Comparison of ENCODE assay signal across 1 cellular context in genomic region chr9:107605041-107605440, GRCh38.
A peak's percentile ranks its signal among the peaks of the same experiment; 100 is the strongest.
TF ChIP-seq lines count a peak whose summit lies in the region.

No MANE protein-coding gene starts in this region.

TF ChIP-seq in K562, 482 proteins besides CTCF, POLR2A, EP300 and RAD21 (continued from another document):
- TF ChIP-seq MGA (IDR thresholded peaks at IDR 0.05) (no peak), CBFA2T2 (conservative IDR thresholded peaks at IDR 0.05) (peak; percentile 21; the same call in 1 of the 2 replicates), TAL1 (IDR thresholded peaks at IDR 0.05) (no peak), ZNF239 (CRISPR knock-in tag; IDR thresholded peaks at IDR 0.05) (no peak), HLTF (IDR thresholded peaks at IDR 0.05) (no peak)
- TF ChIP-seq, protein P1, sequence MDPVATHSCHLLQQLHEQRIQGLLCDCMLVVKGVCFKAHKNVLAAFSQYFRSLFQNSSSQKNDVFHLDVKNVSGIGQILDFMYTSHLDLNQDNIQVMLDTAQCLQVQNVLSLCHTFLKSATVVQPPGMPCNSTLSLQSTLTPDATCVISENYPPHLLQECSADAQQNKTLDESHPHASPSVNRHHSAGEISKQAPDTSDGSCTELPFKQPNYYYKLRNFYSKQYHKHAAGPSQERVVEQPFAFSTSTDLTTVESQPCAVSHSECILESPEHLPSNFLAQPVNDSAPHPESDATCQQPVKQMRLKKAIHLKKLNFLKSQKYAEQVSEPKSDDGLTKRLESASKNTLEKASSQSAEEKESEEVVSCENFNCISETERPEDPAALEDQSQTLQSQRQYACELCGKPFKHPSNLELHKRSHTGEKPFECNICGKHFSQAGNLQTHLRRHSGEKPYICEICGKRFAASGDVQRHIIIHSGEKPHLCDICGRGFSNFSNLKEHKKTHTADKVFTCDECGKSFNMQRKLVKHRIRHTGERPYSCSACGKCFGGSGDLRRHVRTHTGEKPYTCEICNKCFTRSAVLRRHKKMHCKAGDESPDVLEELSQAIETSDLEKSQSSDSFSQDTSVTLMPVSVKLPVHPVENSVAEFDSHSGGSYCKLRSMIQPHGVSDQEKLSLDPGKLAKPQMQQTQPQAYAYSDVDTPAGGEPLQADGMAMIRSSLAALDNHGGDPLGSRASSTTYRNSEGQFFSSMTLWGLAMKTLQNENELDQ (CRISPR knock-in tag; IDR thresholded peaks at IDR 0.05; ENCODE audit: borderline replicate concordance), result no peak
